Comparison of ENCODE assay signal across 8 cellular contexts in the genomic region with DNA sequence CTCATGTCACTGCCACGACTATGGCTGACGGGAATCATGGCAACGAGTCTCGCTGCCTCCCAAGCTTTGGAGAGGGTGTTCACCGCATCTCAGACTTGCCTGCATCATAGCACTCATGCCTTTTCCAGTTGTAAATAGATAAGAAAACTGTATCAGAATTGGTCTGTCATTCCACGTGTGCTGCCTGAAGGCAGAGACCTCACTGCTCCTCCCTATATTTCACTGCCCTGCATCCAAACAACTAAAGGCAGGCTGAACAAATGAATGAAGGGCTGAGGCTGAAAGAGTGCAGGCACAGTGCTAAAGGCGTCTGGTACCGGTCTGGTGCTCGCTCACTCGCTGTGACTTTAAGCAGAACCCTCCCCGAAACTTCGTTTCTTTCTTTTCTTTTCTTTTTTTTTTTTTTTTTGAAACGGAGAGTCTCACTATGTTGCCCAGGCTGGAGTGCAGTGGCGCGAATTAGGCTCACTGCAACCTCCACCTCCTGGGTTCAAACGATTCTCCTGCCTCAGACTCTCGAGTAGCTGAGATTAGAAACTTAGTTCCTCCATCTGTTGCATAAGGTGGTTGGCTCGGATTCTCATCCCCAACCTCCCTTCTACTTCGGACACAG. TPM values are rescaled to one million over a fixed set of nuclear protein-coding genes. Genes with fewer than 3 reads are reported as not detected.
DNase-seq lines count a peak whose midpoint lies in the region; ATAC-seq and TF ChIP-seq lines count a peak whose summit lies in the region.

No MANE protein-coding gene starts in this region.

- intact Hi-C loops in transverse colon (cut with DNase I; ENCODE audit: low total_unique reads), result no loop called here

- H3K27ac ChIP-seq in transverse colon, result peak overlapping the region; percentile 72 to 84 (median 76)
- no peak overlapping the region for H3K27ac ChIP-seq in caudate nucleus (ENCODE audit: low read depth, low read length)

- no peak for TF ChIP-seq CTCF in transverse colon (IDR thresholded peaks at IDR 0.05)

- no peak for TF ChIP-seq EP300 in transverse colon (IDR thresholded peaks at IDR 0.05; ENCODE audit: low read depth)

- 2 to 7% methylated on average over 11 to 19 of the region's 19 CpGs for WGBS in transverse colon (ENCODE audit: low coverage in 1 of 2), 2 donors

- H3K27me3 ChIP-seq in transverse colon, result no peaks in the 10 kb centered on the region

- in situ Hi-C loops in transverse colon (cut with MboI; ENCODE audit: low pct_ligation_motif_present in 1 of 4, low pct_unique_long_range_greater_than_20kb in 1 of 4, low sequenced_read_pairs in 3 of 4), result no loop called here

- no peaks in the 10 kb centered on the region for H3K36me3 ChIP-seq in transverse colon

- H3K9me3 ChIP-seq in transverse colon, result no peaks in the 10 kb centered on the region

- H3K4me1 ChIP-seq in transverse colon, result peaks cover 7 to 19% (median 9%) of the 10 kb centered on the region in 4 donors

- ATAC-seq in GM18511 (IDR thresholded peaks at IDR 0.05; ENCODE audit: unreplicated experiment) (peak; percentile 6), HG03064 (IDR thresholded peaks at IDR 0.05; ENCODE audit: low read depth, unreplicated experiment) (peak; percentile 13), left lobe of liver (peak; percentile 71)

- no peak for TF ChIP-seq POLR2A in transverse colon (IDR thresholded peaks at IDR 0.05)

- H3K4me3 ChIP-seq in transverse colon, result peak overlapping the region; percentile 50 to 69 (median 54)

- DNase-seq in amniotic epithelial cell (ENCODE audit: low read depth), result peak; percentile 21
- DNase-seq in left lobe of liver (ENCODE audit: low spot score), result no peak
- DNase-seq in transverse colon, result no peak
- no peak for DNase-seq in stimulated activated naive CD4-positive, alpha-beta T cell treated with Interleukin-2 at 50 U/mL for 16 hours (lab: John Stamatoyannopoulos, UW)
- no peak for DNase-seq in HK-2 (ENCODE audit: unreplicated experiment)
- no peak for DNase-seq in caudate nucleus (lab: John Stamatoyannopoulos, UW)

RNA-seq across cellular contexts. Expression of a gene that starts 0.5 kb away (rescaled TPM):
- 15.3 TPM for total RNA-seq in left lobe of liver
- total RNA-seq in transverse colon, result 10 to 100 TPM in 1 of 4 donors, 1 to 10 TPM in 3; 1.4 to 15.6 (median 8.3) TPM

RNA-seq across cellular contexts. Expression of a gene that starts 25.3 kb away (rescaled TPM):
- total RNA-seq in left lobe of liver (33.9 TPM), transverse colon (100 to 1,000 TPM in 3 of 4 donors, 10 to 100 TPM in 1; 70.5 to 321 (median 133) TPM)

RNA-seq across cellular contexts. Expression of a gene that starts 26.2 kb away (rescaled TPM):
- total RNA-seq in left lobe of liver, result 76.5 TPM
- 10 to 100 TPM; 46.4 to 85.7 (median 63.9) TPM for total RNA-seq in transverse colon

Comparison
In these comparisons a context has a peak if more than half of its experiments do, and no peak if none do; other contexts are left out.
1. ATAC-seq: peak in every context shown above with its lines; median percentile 71 in left lobe of liver; 13 in HG03064; 6 in GM18511.